Comparison of ENCODE assay signal across 23 cellular contexts in genomic region chr11:46679252-46680163, GRCh38. TPM values are rescaled to one million over a fixed set of nuclear protein-coding genes. Genes with fewer than 3 reads are reported as not detected.
DNase-seq lines count a peak whose midpoint lies in the region; ATAC-seq and TF ChIP-seq lines count a peak whose summit lies in the region.
"Had no signal": no experiment of that assay in that cellular context is flagged by ENCODE, and none has a peak within 500 bp of the region (broad histone marks: within the 10 kb centered on the region; RNA-seq: fewer than 3 reads in every experiment).

No MANE protein-coding gene starts in this region.

- intact Hi-C loops in left ventricle myocardium inferior (cut with micrococcal nuclease) (no loop called here), left ventricle myocardium superior (cut with micrococcal nuclease) (no loop called here), posterior vena cava (cut with DNase I) (no loop called here)

- H3K4me1 Mint-ChIP-seq in CD8-positive, alpha-beta memory T cell, result peaks cover 24 to 35% (median 26%) of the 10 kb centered on the region in 3 donors

- no peak for ATAC-seq in left ventricle myocardium superior
- no peak for ATAC-seq in SK-N-SH treated with all-trans-retinoic acid at 6 μM for 48 hours
- ATAC-seq: A549 had no signal

- peaks cover 55% of the 10 kb centered on the region for H3K4me1 ChIP-seq in left ventricle myocardium inferior
- peaks cover 29% of the 10 kb centered on the region for H3K4me1 ChIP-seq in CD8-positive, alpha-beta memory T cell (ENCODE audit: insufficient read depth, low read length)
- H3K4me1 ChIP-seq: BE2C had no signal

- TF ChIP-seq CTCF in left ventricle myocardium inferior (IDR thresholded peaks at IDR 0.05; ENCODE audit: borderline replicate concordance), result no peak
- TF ChIP-seq CTCF in coronary artery (IDR thresholded peaks at IDR 0.05), result no peak

- no peak overlapping the region for H3K4me3 Mint-ChIP-seq in CD8-positive, alpha-beta memory T cell
- H3K4me3 Mint-ChIP-seq: CD4-positive, alpha-beta T cell; H9; HFFc6 had no signal

- CTCF ChIA-PET in CD8-positive, alpha-beta memory T cell (lab: Charles Lee), result interaction anchor here (1.6 kb wide), 1 partner anchor 8 kb away, joined by 3 read pairs; no protein-coding TSS in a partner anchor

- H3K36me3 ChIP-seq in left ventricle myocardium inferior, result peaks cover 73% of the 10 kb centered on the region
- peaks cover 29% of the 10 kb centered on the region for H3K36me3 ChIP-seq in CD8-positive, alpha-beta memory T cell (ENCODE audit: insufficient read depth, low read length)
- H3K36me3 ChIP-seq: BE2C had no signal

- H3K9me3 Mint-ChIP-seq in CD8-positive, alpha-beta memory T cell, result no peaks in the 10 kb centered on the region
- H3K9me3 Mint-ChIP-seq: CD4-positive, alpha-beta T cell; H9; HFFc6; IgD-negative memory B cell had no signal

- H3K4me3 ChIP-seq in left ventricle myocardium inferior (no peak overlapping the region), coronary artery (no peak overlapping the region)
- no peak overlapping the region for H3K4me3 ChIP-seq in CD8-positive, alpha-beta memory T cell (ENCODE audit: low read length)
- H3K4me3 ChIP-seq: A549 had no signal

- no peaks in the 10 kb centered on the region for H3K9me3 ChIP-seq in left ventricle myocardium inferior (replicated peaks)
- no peaks in the 10 kb centered on the region for H3K9me3 ChIP-seq in CD8-positive, alpha-beta memory T cell (ENCODE audit: low read length)
- H3K9me3 ChIP-seq: A549, BE2C had no signal

- H3K27me3 ChIP-seq in left ventricle myocardium inferior (ENCODE audit: low read depth), result no peaks in the 10 kb centered on the region
- no peaks in the 10 kb centered on the region for H3K27me3 ChIP-seq in CD8-positive, alpha-beta memory T cell (ENCODE audit: insufficient read depth, low read length, poor library complexity, severe bottlenecking)
- H3K27me3 ChIP-seq: BE2C had no signal

- H3K36me3 Mint-ChIP-seq in CD8-positive, alpha-beta memory T cell, result peaks cover 3 to 81% (median 6%) of the 10 kb centered on the region in 3 donors

- DNase-seq in left ventricle myocardium inferior (peak; percentile 13), left ventricle myocardium superior (no peak), coronary artery (ENCODE audit: low spot score) (peak; percentile 70), posterior vena cava (ENCODE audit: low spot score) (peak; percentile 65), NCI-H2107 treated with DMSO at 0.1 percent for 48 hours (lab: John Stamatoyannopoulos, UW; ENCODE audit: unreplicated experiment) (no peak), occipital lobe (lab: John Stamatoyannopoulos, UW) (no peak)
- DNase-seq in CD8-positive, alpha-beta memory T cell, result no peak
- DNase-seq: BE2C; CD4-positive, alpha-beta T cell; DND-41; H9; HFFc6; NCI-H1694; NCI-H2081; NCI-H2171 treated with DMSO at 0.1 percent for 48 hours; NCI-H526; OCI-M1; Right ventricle myocardium superior had no signal

- H3K27ac ChIP-seq in left ventricle myocardium inferior (replicated peaks), result no peak overlapping the region
- no peak overlapping the region for H3K27ac ChIP-seq in coronary artery
- H3K27ac ChIP-seq in CD8-positive, alpha-beta memory T cell (ENCODE audit: low read depth, low read length), result no peak overlapping the region
- H3K27ac ChIP-seq: A549 had no signal

- POLR2A ChIA-PET in CD8-positive, alpha-beta memory T cell (lab: Charles Lee), result no interaction called here

- H3K27me3 Mint-ChIP-seq in CD8-positive, alpha-beta memory T cell, result no peaks in the 10 kb centered on the region
- H3K27me3 Mint-ChIP-seq: CD4-positive, alpha-beta T cell; IgD-negative memory B cell had no signal

- H3K27ac Mint-ChIP-seq in CD8-positive, alpha-beta memory T cell, result no peak overlapping the region
- H3K27ac Mint-ChIP-seq: CD4-positive, alpha-beta T cell; H9; HFFc6 had no signal

TF ChIP-seq in SK-N-SH treated with all-trans-retinoic acid at 6 μM for 48 hours, 23 proteins besides CTCF, POLR2A, EP300 and RAD21:
- TF ChIP-seq ZNF70 (CRISPR knock-in tag; IDR thresholded peaks at IDR 0.05) (no peak), ESRRG (CRISPR knock-in tag; IDR thresholded peaks at IDR 0.05) (no peak), ZFP3 (CRISPR knock-in tag; IDR thresholded peaks at IDR 0.05) (no peak), ZFP30 (CRISPR knock-in tag; IDR thresholded peaks at IDR 0.05) (no peak), ZC3H10 (CRISPR knock-in tag; IDR thresholded peaks at IDR 0.05) (no peak), ZNF565 (CRISPR knock-in tag; conservative IDR thresholded peaks at IDR 0.05; ENCODE audit: low read depth) (no peak), CSDC2 (CRISPR knock-in tag; IDR thresholded peaks at IDR 0.05) (no peak), TCF4 (CRISPR knock-in tag; IDR thresholded peaks at IDR 0.05; ENCODE audit: borderline replicate concordance) (no peak), PPARA (CRISPR knock-in tag; IDR thresholded peaks at IDR 0.05; ENCODE audit: borderline replicate concordance) (no peak), SNAI2 (CRISPR knock-in tag; IDR thresholded peaks at IDR 0.05) (no peak), RARB (CRISPR knock-in tag; IDR thresholded peaks at IDR 0.05) (no peak), CREB5 (CRISPR knock-in tag; IDR thresholded peaks at IDR 0.05; ENCODE audit: low read depth) (no peak), BACH2 (CRISPR knock-in tag; IDR thresholded peaks at IDR 0.05; ENCODE audit: borderline replicate concordance) (no peak), TOX (CRISPR knock-in tag; IDR thresholded peaks at IDR 0.05; ENCODE audit: borderline replicate concordance) (no peak)

RNA-seq across cellular contexts. Expression of gene ARHGAP1, which starts 20.9 kb away (rescaled TPM):
- total RNA-seq in left ventricle myocardium inferior (101 TPM), left ventricle myocardium superior (65.2 TPM), posterior vena cava (100 to 1,000 TPM; 265 to 283 TPM), occipital lobe (17.6 TPM)
- 10 to 100 TPM; 56.8 TPM for total RNA-seq in CD8-positive, alpha-beta memory T cell
- polyA plus RNA-seq in CD8-positive, alpha-beta memory T cell, result 76.1 TPM

RNA-seq across cellular contexts. Expression of gene ZNF408, which starts 21.3 kb away (rescaled TPM):
- 7.3 TPM for total RNA-seq in left ventricle myocardium inferior
- 7.1 TPM for total RNA-seq in left ventricle myocardium superior
- total RNA-seq in posterior vena cava, result 1 to 10 TPM; 5.4 to 5.7 TPM
- 10 to 100 TPM; 13.2 to 14.4 TPM for total RNA-seq in CD8-positive, alpha-beta memory T cell
- 9.6 TPM for polyA plus RNA-seq in CD8-positive, alpha-beta memory T cell
- 4.2 TPM for total RNA-seq in occipital lobe

RNA-seq across cellular contexts. Expression of gene F2, which starts 39.5 kb away (rescaled TPM):
- total RNA-seq in left ventricle myocardium inferior, result not detected
- not detected for total RNA-seq in left ventricle myocardium superior
- not detected for total RNA-seq in posterior vena cava
- total RNA-seq in CD8-positive, alpha-beta memory T cell, result not detected
- polyA plus RNA-seq in CD8-positive, alpha-beta memory T cell, result not detected
- 0.16 TPM for total RNA-seq in occipital lobe
- total RNA-seq: CD4-positive, alpha-beta T cell; G401; H9; HFFc6; M059J had no signal
- polyA plus RNA-seq: IgD-negative memory B cell had no signal

Comparison
In these comparisons a context has a peak if more than half of its experiments do, and no peak if none do; other contexts are left out.
1. DNase-seq: peak in left ventricle myocardium inferior (single experiment), coronary artery (single experiment) and posterior vena cava (single experiment); none in left ventricle myocardium superior (single experiment), NCI-H2107 treated with DMSO at 0.1 percent for 48 hours (single experiment), CD8-positive, alpha-beta memory T cell (0 of 5) and occipital lobe (single experiment).